In the genomic region with DNA sequence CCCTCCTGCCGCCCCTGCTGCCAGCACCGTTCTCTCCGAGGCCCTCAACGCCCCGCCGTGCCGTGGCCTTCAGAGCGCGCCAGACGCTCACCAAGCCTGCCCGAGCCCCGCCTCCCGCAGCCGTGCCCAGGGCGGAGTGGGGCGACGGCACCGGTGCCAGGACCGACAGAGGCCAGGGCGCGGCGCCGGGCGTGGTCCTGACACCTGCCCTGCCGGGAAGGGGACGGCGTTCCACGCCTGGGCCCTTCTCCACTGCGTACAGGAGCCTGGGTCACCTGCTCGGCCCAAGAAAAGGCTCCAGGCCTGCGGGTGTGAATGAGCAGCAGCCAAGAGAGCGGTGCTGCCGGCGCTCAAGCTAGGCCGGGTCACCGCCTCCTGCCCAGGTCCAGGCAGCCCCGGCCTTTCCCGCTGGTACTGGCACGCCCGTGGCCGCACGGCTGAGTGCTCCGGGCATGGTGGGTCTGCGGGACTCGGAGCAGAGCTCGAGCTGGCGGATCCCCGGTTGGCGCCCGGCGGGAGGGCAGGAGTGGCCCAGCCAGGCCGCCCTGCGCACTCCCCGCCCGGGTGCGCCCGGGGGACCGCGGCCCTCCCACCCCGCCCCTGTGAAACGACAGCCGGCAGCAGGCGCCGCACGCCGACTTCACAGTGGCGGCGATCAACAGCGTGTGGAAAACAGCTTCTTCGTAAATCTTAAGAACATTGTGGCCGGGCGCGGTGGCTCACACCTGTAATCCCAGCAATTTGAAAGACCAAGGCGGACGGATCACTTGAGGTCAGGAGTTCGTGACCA, we compare ENCODE assay signal across 1 cellular context.
TF ChIP-seq lines count a peak whose summit lies in the region.

No MANE protein-coding gene starts in this region.

TF ChIP-seq in liver, 16 proteins besides CTCF, POLR2A, EP300 and RAD21 (continued from another document):
- TF ChIP-seq, protein P1, sequence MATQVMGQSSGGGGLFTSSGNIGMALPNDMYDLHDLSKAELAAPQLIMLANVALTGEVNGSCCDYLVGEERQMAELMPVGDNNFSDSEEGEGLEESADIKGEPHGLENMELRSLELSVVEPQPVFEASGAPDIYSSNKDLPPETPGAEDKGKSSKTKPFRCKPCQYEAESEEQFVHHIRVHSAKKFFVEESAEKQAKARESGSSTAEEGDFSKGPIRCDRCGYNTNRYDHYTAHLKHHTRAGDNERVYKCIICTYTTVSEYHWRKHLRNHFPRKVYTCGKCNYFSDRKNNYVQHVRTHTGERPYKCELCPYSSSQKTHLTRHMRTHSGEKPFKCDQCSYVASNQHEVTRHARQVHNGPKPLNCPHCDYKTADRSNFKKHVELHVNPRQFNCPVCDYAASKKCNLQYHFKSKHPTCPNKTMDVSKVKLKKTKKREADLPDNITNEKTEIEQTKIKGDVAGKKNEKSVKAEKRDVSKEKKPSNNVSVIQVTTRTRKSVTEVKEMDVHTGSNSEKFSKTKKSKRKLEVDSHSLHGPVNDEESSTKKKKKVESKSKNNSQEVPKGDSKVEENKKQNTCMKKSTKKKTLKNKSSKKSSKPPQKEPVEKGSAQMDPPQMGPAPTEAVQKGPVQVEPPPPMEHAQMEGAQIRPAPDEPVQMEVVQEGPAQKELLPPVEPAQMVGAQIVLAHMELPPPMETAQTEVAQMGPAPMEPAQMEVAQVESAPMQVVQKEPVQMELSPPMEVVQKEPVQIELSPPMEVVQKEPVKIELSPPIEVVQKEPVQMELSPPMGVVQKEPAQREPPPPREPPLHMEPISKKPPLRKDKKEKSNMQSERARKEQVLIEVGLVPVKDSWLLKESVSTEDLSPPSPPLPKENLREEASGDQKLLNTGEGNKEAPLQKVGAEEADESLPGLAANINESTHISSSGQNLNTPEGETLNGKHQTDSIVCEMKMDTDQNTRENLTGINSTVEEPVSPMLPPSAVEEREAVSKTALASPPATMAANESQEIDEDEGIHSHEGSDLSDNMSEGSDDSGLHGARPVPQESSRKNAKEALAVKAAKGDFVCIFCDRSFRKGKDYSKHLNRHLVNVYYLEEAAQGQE (IDR thresholded peaks at IDR 0.05): no peak
- TF ChIP-seq EGR1 (IDR thresholded peaks at IDR 0.05; ENCODE audit: low read depth in 2 of 2): no peak
- no peak for TF ChIP-seq NR2F2 (IDR thresholded peaks at IDR 0.05)
- TF ChIP-seq, protein P2, sequence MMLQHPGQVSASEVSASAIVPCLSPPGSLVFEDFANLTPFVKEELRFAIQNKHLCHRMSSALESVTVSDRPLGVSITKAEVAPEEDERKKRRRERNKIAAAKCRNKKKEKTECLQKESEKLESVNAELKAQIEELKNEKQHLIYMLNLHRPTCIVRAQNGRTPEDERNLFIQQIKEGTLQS (IDR thresholded peaks at IDR 0.05): no peak
- no peak for TF ChIP-seq FOXA1 (IDR thresholded peaks at IDR 0.05)
- no peak for TF ChIP-seq RXRA (IDR thresholded peaks at IDR 0.05)
- TF ChIP-seq, protein P3, sequence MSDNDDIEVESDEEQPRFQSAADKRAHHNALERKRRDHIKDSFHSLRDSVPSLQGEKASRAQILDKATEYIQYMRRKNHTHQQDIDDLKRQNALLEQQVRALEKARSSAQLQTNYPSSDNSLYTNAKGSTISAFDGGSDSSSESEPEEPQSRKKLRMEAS (IDR thresholded peaks at IDR 0.05): no peak
